ENCODE assay signal across 8 cellular contexts in genomic region chr3:43894176-43895049, GRCh38.
DNase-seq lines count a peak whose midpoint lies in the region.

No MANE protein-coding gene starts in this region.

- H3K36me3 Mint-ChIP-seq in activated naive CD8-positive, alpha-beta T cell treated with anti-CD3 and anti-CD28 coated beads for 36 hours = no peaks in the 10 kb centered on the region

- no peaks in the 10 kb centered on the region for H3K36me3 ChIP-seq in urinary bladder (ENCODE audit: insufficient read depth)

- no peaks in the 10 kb centered on the region for H3K9me3 Mint-ChIP-seq in activated naive CD8-positive, alpha-beta T cell treated with anti-CD3 and anti-CD28 coated beads for 36 hours

- no peak overlapping the region for H3K27ac ChIP-seq in urinary bladder (ENCODE audit: low read depth)

- DNase-seq in NCI-H187 (lab: John Stamatoyannopoulos, UW) (peak; percentile 39 to 53), NCI-H187 treated with DMSO at 0.1 percent for 48 hours (lab: John Stamatoyannopoulos, UW) (no peak), NCI-H146 treated with DMSO at 0.1 percent for 48 hours (lab: John Stamatoyannopoulos, UW; ENCODE audit: unreplicated experiment) (peak; percentile 22), head of caudate nucleus (peak in 39 of 42 donors; percentile 13 to 74 (median 54)), non-pigmented ciliary epithelial cell (ENCODE audit: low read depth) (peak; percentile 19)
- DNase-seq in activated naive CD8-positive, alpha-beta T cell treated with anti-CD3 and anti-CD28 coated beads for 36 hours = peak; percentile 56
- DNase-seq in activated effector memory CD4-positive, alpha-beta T cell treated with Interleukin-2 at 50 U/mL for 16 hours = no peak

- peak overlapping the region; percentile 21 for H3K4me3 ChIP-seq in urinary bladder (ENCODE audit: low read depth, low read length)

- 8% methylated on average over 63 of the region's 63 CpGs for WGBS in urinary bladder

- H3K27ac Mint-ChIP-seq in activated naive CD8-positive, alpha-beta T cell treated with anti-CD3 and anti-CD28 coated beads for 36 hours = peak overlapping the region; percentile 54

- peaks cover 74% of the 10 kb centered on the region for H3K27me3 Mint-ChIP-seq in activated naive CD8-positive, alpha-beta T cell treated with anti-CD3 and anti-CD28 coated beads for 36 hours

- peak overlapping the region; percentile 72 for H3K4me3 Mint-ChIP-seq in activated naive CD8-positive, alpha-beta T cell treated with anti-CD3 and anti-CD28 coated beads for 36 hours

- H3K4me1 Mint-ChIP-seq in activated naive CD8-positive, alpha-beta T cell treated with anti-CD3 and anti-CD28 coated beads for 36 hours = peaks cover 12% of the 10 kb centered on the region

- intact Hi-C loops in head of caudate nucleus (cut with DNase I) = no loop called here

- peaks cover 2% of the 10 kb centered on the region for H3K4me1 ChIP-seq in urinary bladder (ENCODE audit: insufficient read depth)

Comparison
In these comparisons a context has a peak if more than half of its experiments do, and no peak if none do; other contexts are left out.
1. DNase-seq: peak in NCI-H187 (2 of 2), NCI-H146 treated with DMSO at 0.1 percent for 48 hours (single experiment), activated naive CD8-positive, alpha-beta T cell treated with anti-CD3 and anti-CD28 coated beads for 36 hours (single experiment), head of caudate nucleus (39 of 42) and non-pigmented ciliary epithelial cell (single experiment); none in NCI-H187 treated with DMSO at 0.1 percent for 48 hours (single experiment) and activated effector memory CD4-positive, alpha-beta T cell treated with Interleukin-2 at 50 U/mL for 16 hours (single experiment).